ENCODE assay signal across 8 cellular contexts in genomic region chr17:82333279-82334171, GRCh38. TPM values are rescaled to one million over a fixed set of nuclear protein-coding genes. Genes with fewer than 3 reads are reported as not detected.
DNase-seq lines count a peak whose midpoint lies in the region; ATAC-seq, FAIRE-seq and TF ChIP-seq lines count a peak whose summit lies in the region.

SECTM1 (minus strand) TSS chr17:82333766; CDS start chr17:82327240, 6,526 bp downstream.

- H3K79me2 ChIP-seq in GM12878 (ENCODE audit: control insufficient read depth, insufficient read depth, low read length): no peaks in the 10 kb centered on the region

- H3K9me3 ChIP-seq in KOPT-K1 (ENCODE audit: insufficient read depth, low read length, poor library complexity, severe bottlenecking): no peaks in the 10 kb centered on the region
- no peaks in the 10 kb centered on the region for H3K9me3 ChIP-seq in GM12878 (replicated peaks; ENCODE audit: control insufficient read depth, insufficient read depth, low read length)
- no peaks in the 10 kb centered on the region for H3K9me3 ChIP-seq in kidney (ENCODE audit: control insufficient read depth in 1 of 2, low read length in 2 of 2)
- H3K9me3 ChIP-seq in stomach smooth muscle (ENCODE audit: control insufficient read depth in 2 of 2, low read length in 2 of 2): no peaks in the 10 kb centered on the region

- H3K27me3 ChIP-seq in GM12878 (replicated peaks in 1 of 2; ENCODE audit: control insufficient read depth in 2 of 2, insufficient read depth in 2 of 2, low read length in 1 of 2) (peaks cover 6 to 12% of the 10 kb centered on the region in 2 experiments; a peak in 3 of 4 replicates), stomach smooth muscle (ENCODE audit: control insufficient read depth in 1 of 2, insufficient read depth in 2 of 2, low read length in 2 of 2) (peaks cover 2 to 3% of the 10 kb centered on the region in 2 donors)

- ATAC-seq in GM12878 (peak; percentile 42), HG03378 (IDR thresholded peaks at IDR 0.05; ENCODE audit: unreplicated experiment) (no peak)

- H3K36me3 ChIP-seq in KOPT-K1 (ENCODE audit: insufficient read depth, low read length) (no peaks in the 10 kb centered on the region), GM12878 (ENCODE audit: control insufficient read depth in 2 of 2, insufficient read depth in 2 of 2, low read length in 1 of 2) (no peaks in the 10 kb centered on the region), kidney (ENCODE audit: control insufficient read depth in 1 of 2, insufficient read depth in 2 of 2, low read length in 2 of 2) (no peaks in the 10 kb centered on the region), stomach smooth muscle (ENCODE audit: control insufficient read depth in 2 of 2, insufficient read depth in 2 of 2, low read length in 2 of 2) (no peaks in the 10 kb centered on the region)

- no peak for TF ChIP-seq RAD21 in GM12878 (IDR thresholded peaks at IDR 0.05; ENCODE audit: insufficient read depth, low read depth, low read length)

- H3K4me3 ChIP-seq in GM12878 (no peak within 1 kb of the TSS), kidney (ENCODE audit: low read length in 2 of 2) (peak within 1 kb of the TSS; percentile 57 to 63), stomach smooth muscle (ENCODE audit: low read length in 2 of 2) (peak within 1 kb of the TSS; percentile 76 to 80)

- in situ Hi-C loops in GM12878 (cut with MboI): no loop called here

- 7% methylated on average over 66 of the region's 90 CpGs for WGBS in GM12878 (ENCODE audit: insufficient coverage, insufficient replicate concordance, low lambda C conversion rate, missing lambda C conversion rate)

- intact Hi-C loops in GM12878 (cut with micrococcal nuclease; ENCODE audit: unreplicated experiment): no loop called here
- intact Hi-C loops in kidney (cut with DNase I): no loop called here

- CTCF ChIA-PET in GM12878 (lab: Yijun Ruan, JAX): interaction anchor here (0.6 to 1.7 kb wide), 5 partner anchors 13 to 283 kb away, joined by 3 to 4 read pairs (median 3); no protein-coding TSS in a partner anchor

- H2AFZ ChIP-seq in GM12878 (ENCODE audit: control insufficient read depth, low read depth, low read length): no peak within 1 kb of the TSS

- H4K20me1 ChIP-seq in GM12878 (ENCODE audit: control insufficient read depth, insufficient read depth): no peaks in the 10 kb centered on the region

- peak within 1 kb of the TSS; percentile 82 for H3K27ac ChIP-seq in KOPT-K1 (ENCODE audit: low read depth, low read length, poor library complexity, severe bottlenecking)
- no peak within 1 kb of the TSS for H3K27ac ChIP-seq in GM12878 (ENCODE audit: control insufficient read depth, insufficient read depth)
- H3K27ac ChIP-seq in kidney (ENCODE audit: low read depth in 2 of 2, low read length in 2 of 2): peak within 1 kb of the TSS; percentile 38 to 54
- H3K27ac ChIP-seq in stomach smooth muscle (ENCODE audit: low read length): peak within 1 kb of the TSS; percentile 55

- BruUV-seq in GM12878 (replicated peaks; lab: Mats Ljungman, UMichigan): no TSS peak

- SMC1A ChIA-PET in GM12878 (lab: Charles Lee; ENCODE audit: uncharacterized antibody, unreplicated experiment): interaction anchor here (1.0 kb wide), 1 partner anchor 32 kb away, joined by 3 read pairs; no protein-coding TSS in a partner anchor

- DNase-seq in AG08396 (ENCODE audit: low spot score) (peak; percentile 88), GM12878 (ENCODE audit: low read depth, low spot score) (no peak), kidney (peak; percentile 90), NCI-H2107 (lab: John Stamatoyannopoulos, UW) (no peak), kidney glomerular epithelial cell (lab: John Stamatoyannopoulos, UW) (no peak)

- TF ChIP-seq CTCF in GM12878 (IDR thresholded peaks at IDR 0.05 in 2 of 3, conservative IDR thresholded peaks at IDR 0.05 in 1 of 3; ENCODE audit: control insufficient read depth in 2 of 3, extremely low read depth in 1 of 3, insufficient read depth in 1 of 3, low read depth in 3 of 3, low read length in 3 of 3) (no peak), kidney (IDR thresholded peaks at IDR 0.05; ENCODE audit: borderline replicate concordance, extremely low read depth, insufficient read depth) (no peak)

- POLR2A ChIA-PET in GM12878 (lab: Charles Lee): interaction anchor here (0.5 to 1.1 kb wide), 2 partner anchors 11 to 111 kb away, joined by 3 read pairs; no protein-coding TSS in a partner anchor

- H3K4me1 ChIP-seq in GM12878 (ENCODE audit: control insufficient read depth, insufficient read depth, low read length) (peaks cover 11% of the 10 kb centered on the region), kidney (ENCODE audit: control insufficient read depth in 1 of 2, insufficient read depth in 1 of 2, low read depth in 1 of 2, low read length in 2 of 2) (peaks cover 16 to 33% of the 10 kb centered on the region in 2 donors), stomach smooth muscle (ENCODE audit: control insufficient read depth, insufficient read depth, low read length) (peaks cover 50% of the 10 kb centered on the region)

- FAIRE-seq in GM12878 (lab: Jason Lieb, UNC) (no peak), kidney (lab: Jason Lieb, UNC) (no peak)

- RAD21 ChIA-PET in GM12878 (lab: Charles Lee; ENCODE audit: unreplicated experiment): interaction anchor here (0.8 kb wide), 2 partner anchors 17 kb away, joined by 3 read pairs; no protein-coding TSS in a partner anchor

- H3K9ac ChIP-seq in GM12878 (ENCODE audit: control insufficient read depth, insufficient read depth, low read length) (no peak within 1 kb of the TSS), kidney (ENCODE audit: low read length in 2 of 2) (no peak within 1 kb of the TSS), stomach smooth muscle (ENCODE audit: low read length in 2 of 2) (peak within 1 kb of the TSS in 1 of 2 donors; percentile 55)

- TF ChIP-seq POLR2A in GM12878 (IDR thresholded peaks at IDR 0.05; ENCODE audit: low read depth, low read length): no peak

- TF ChIP-seq EP300 in GM12878 (IDR thresholded peaks at IDR 0.05; ENCODE audit: borderline replicate concordance in 1 of 2, control insufficient read depth in 1 of 2, low read depth in 2 of 2, low read length in 2 of 2): no peak

- H3K4me2 ChIP-seq in GM12878 (ENCODE audit: control insufficient read depth, insufficient read depth): peak within 1 kb of the TSS; percentile 87

TF ChIP-seq in GM12878, 131 proteins besides CTCF, POLR2A, EP300 and RAD21:
- TF ChIP-seq FOXK2 (IDR thresholded peaks at IDR 0.05): no peak
- TF ChIP-seq DPF2 (IDR thresholded peaks at IDR 0.05): 0 out of 2 replicates have a peak, but pooled peaks have one; percentile 11
- TF ChIP-seq GATAD2B (conservative IDR thresholded peaks at IDR 0.05; ENCODE audit: low read depth): 0 out of 2 replicates have a peak, but pooled peaks have one; percentile 8

RNA-seq across cellular contexts. Expression of gene SECTM1, which starts in this region (rescaled TPM):
- not detected in 2 replicates for total RNA-seq in GM12878 (2013; cell fraction: nucleolus; rRNA removed)
- total RNA-seq in GM12878 (2014; rRNA removed) (not detected in 2 replicates), GM12878 (2014; rRNA removed; fragmentation: Illumina TruSeq; extraction: Trizol) (not detected in 2 replicates), GM12878 (2021) (0.08 TPM in 1 of 2 replicates, not detected in the other), kidney (87.5 TPM)
- not detected for polyA plus RNA-seq in GM12878 (2011; ENCODE audit: low read depth)
- polyA plus RNA-seq in GM12878 (2011; rRNA removed) (0.12 TPM in 1 of 2 replicates, not detected in the other), GM12878 (2014; fragmentation: Illumina TruSeq; extraction: Trizol) (0.10 TPM in 1 of 2 replicates, not detected in the other), GM12878 (2014; fragmentation: Nextera tagmentation; extraction: Ambion mirVana) (not detected), GM12878 (2014; rRNA removed) (0.11 TPM in 1 of 2 replicates, not detected in the other), GM12878 (2016; fragmentation: Nextera tagmentation; extraction: Ambion mirVana) (under 1 TPM in 1 of 2 experiments, not detected in 1; 0.13 TPM), kidney (ENCODE audit: insufficient read depth, low read depth, low replicate concordance) (15.4 TPM)
- polyA plus RNA-seq in GM12878 (2011; cell fraction: cytosol; rRNA removed): 0.15 and 0.22 TPM in 2 replicates
- 0.09 and 0.21 TPM in 2 replicates for polyA plus RNA-seq in GM12878 (2011; cell fraction: nucleus; rRNA removed)
- 0.07 TPM in 1 of 2 replicates, not detected in the other for polyA plus RNA-seq in GM12878 (2012)
- polyA minus RNA-seq in GM12878 (2011; rRNA and poly(A)+ RNA removed): 0.10 TPM in 1 of 2 replicates, not detected in the other
- not detected in 2 replicates for polyA minus RNA-seq in GM12878 (2011; cell fraction: cytosol; rRNA and poly(A)+ RNA removed)
- not detected in 2 replicates for polyA minus RNA-seq in GM12878 (2011; cell fraction: nucleus; rRNA and poly(A)+ RNA removed)

Comparison
In these comparisons a context has a peak if more than half of its experiments do, and no peak if none do; other contexts are left out.
1. RNA of gene SECTM1 (total RNA-seq): 87.5 TPM in kidney (single experiment); 0.08 TPM in GM12878; every median in the first group is over 10 times any median in the second.
2. RNA of gene SECTM1 (polyA plus RNA-seq): 15.4 TPM in kidney (single experiment); 0.07 to 0.22 TPM in GM12878; every median in the first group is over 10 times any median in the second.
3. Peak in ATAC-seq and H3K4me2 ChIP-seq in GM12878; RNA of the gene not detected or under 1 TPM.
4. DNase-seq: peak in AG08396 (single experiment) and kidney (single experiment); none in GM12878 (single experiment), NCI-H2107 (single experiment) and kidney glomerular epithelial cell (single experiment).